Comparison of ENCODE assay signal across 14 cellular contexts in genomic region chr4:152464030-152464823, GRCh38.
A peak's percentile ranks its signal among the peaks of the same experiment; 100 is the strongest.
DNase-seq lines count a peak whose midpoint lies in the region; ATAC-seq and TF ChIP-seq lines count a peak whose summit lies in the region.
"Had no signal": no experiment of that assay in that cellular context is flagged by ENCODE, and none has a peak within 500 bp of the region (broad histone marks: within the 10 kb centered on the region; RNA-seq: fewer than 3 reads in every experiment).

No MANE protein-coding gene starts in this region.

- no peak for DNase-seq in CD8-positive, alpha-beta T cell
- no peak for DNase-seq in WTC11 (ENCODE audit: low spot score)
- no peak for DNase-seq in memory B cell (ENCODE audit: low spot score in 2 of 2)
- no peak for DNase-seq in neural progenitor cell (ENCODE audit: low spot score)
- DNase-seq in stimulated activated CD4-positive, alpha-beta T cell treated with anti-CD3 and anti-CD28 coated beads, Interleukin-4, amount 100 ng/mL, for 4 hours, result no peak
- DNase-seq: COR-L47; effector CD4-positive, alpha-beta T cell; heart left ventricle; NCI-H1105 treated with DMSO at 0.1 percent for 48 hours; WERI-Rb-1 had no signal

- H3K27ac ChIP-seq in CD8-positive, alpha-beta T cell (ENCODE audit: low read depth, low read length), result no peak overlapping the region
- no peak overlapping the region for H3K27ac ChIP-seq in neural progenitor cell
- H3K27ac ChIP-seq: heart left ventricle, right atrium auricular region, WERI-Rb-1 had no signal

- H3F3A ChIP-seq in Loucy (ENCODE audit: low read depth) (peaks cover 9% of the 10 kb centered on the region; the same call in 1 of the 2 replicates), neural progenitor cell (ENCODE audit: low read depth) (no peaks in the 10 kb centered on the region)

- CTCF ChIA-PET in CD8-positive, alpha-beta T cell (lab: Charles Lee), result interaction anchor here (0.6 to 0.8 kb wide), 2 partner anchors 46 to 176 kb away, joined by 3 read pairs; no protein-coding TSS in a partner anchor
- CTCF ChIA-PET in WTC11 (lab: Charles Lee), result no interaction called here

- peaks cover 3% of the 10 kb centered on the region for H3K9me3 Mint-ChIP-seq in CD8-positive, alpha-beta T cell
- H3K9me3 Mint-ChIP-seq in WTC11 (no peaks in the 10 kb centered on the region), memory B cell (no peaks in the 10 kb centered on the region), neural progenitor cell (no peaks in the 10 kb centered on the region)

- no peaks in the 10 kb centered on the region for H3K27me3 ChIP-seq in CD8-positive, alpha-beta T cell (ENCODE audit: insufficient read depth, low read length)
- H3K27me3 ChIP-seq in Loucy (ENCODE audit: insufficient read depth, low read length, poor library complexity, severe bottlenecking), result no peaks in the 10 kb centered on the region
- no peaks in the 10 kb centered on the region for H3K27me3 ChIP-seq in neural progenitor cell
- H3K27me3 ChIP-seq: heart left ventricle, right atrium auricular region had no signal

- no peaks in the 10 kb centered on the region for H3K27me3 Mint-ChIP-seq in CD8-positive, alpha-beta T cell (ENCODE audit: low read depth)
- H3K27me3 Mint-ChIP-seq in WTC11 (ENCODE audit: low read depth) (no peaks in the 10 kb centered on the region), memory B cell (no peaks in the 10 kb centered on the region), neural progenitor cell (ENCODE audit: insufficient read depth, low read depth) (no peaks in the 10 kb centered on the region)

- peak overlapping the region; percentile 80 for H3K27ac Mint-ChIP-seq in CD8-positive, alpha-beta T cell
- H3K27ac Mint-ChIP-seq in WTC11 (peak overlapping the region; percentile 2; the same call in 1 of the 2 replicates), memory B cell (peak overlapping the region; percentile 74), neural progenitor cell (no peak overlapping the region)

- H3K9ac ChIP-seq in Loucy (ENCODE audit: low read depth, low read length, poor library complexity, severe bottlenecking) (no peak overlapping the region), neural progenitor cell (no peak overlapping the region)

- H3K79me2 ChIP-seq in Loucy (ENCODE audit: insufficient read depth, low read length) (peaks cover 45% of the 10 kb centered on the region), neural progenitor cell (ENCODE audit: low read depth) (peaks cover 42% of the 10 kb centered on the region)

- POLR2A ChIA-PET in CD8-positive, alpha-beta T cell (lab: Charles Lee), result no interaction called here
- POLR2A ChIA-PET in WTC11 (lab: Charles Lee), result no interaction called here

- H3K36me3 Mint-ChIP-seq in CD8-positive, alpha-beta T cell, result peaks cover 8% of the 10 kb centered on the region
- H3K36me3 Mint-ChIP-seq in WTC11 (no peaks in the 10 kb centered on the region), memory B cell (peaks cover 5% of the 10 kb centered on the region), neural progenitor cell (peaks cover 2% of the 10 kb centered on the region)

- H3K4me3 Mint-ChIP-seq in CD8-positive, alpha-beta T cell, result peak overlapping the region; percentile 1
- H3K4me3 Mint-ChIP-seq in WTC11, result no peak overlapping the region
- H3K4me3 Mint-ChIP-seq in memory B cell, result peak overlapping the region; percentile 46
- no peak overlapping the region for H3K4me3 Mint-ChIP-seq in neural progenitor cell

- H3K4me2 ChIP-seq in Loucy (ENCODE audit: low read depth, low read length, poor library complexity, severe bottlenecking), result peak overlapping the region; percentile 52
- H3K4me2 ChIP-seq in neural progenitor cell, result no peak overlapping the region

- H4K20me1 ChIP-seq in Loucy (ENCODE audit: insufficient read depth, low read length, poor library complexity, severe bottlenecking) (peaks cover 16% of the 10 kb centered on the region), neural progenitor cell (ENCODE audit: low read depth) (no peaks in the 10 kb centered on the region)

- intact Hi-C loops in CD8-positive, alpha-beta T cell (cut with DNase I, micrococcal nuclease), result loop anchor here in 1 of 2 experiments (5.0 kb wide), 1 partner anchor 33 kb away; no protein-coding TSS in a partner anchor

- H3K36me3 ChIP-seq in CD8-positive, alpha-beta T cell (ENCODE audit: insufficient read depth, low read length), result no peaks in the 10 kb centered on the region
- no peaks in the 10 kb centered on the region for H3K36me3 ChIP-seq in Loucy (ENCODE audit: insufficient read depth, low read length)
- no peaks in the 10 kb centered on the region for H3K36me3 ChIP-seq in neural progenitor cell
- H3K36me3 ChIP-seq: heart left ventricle, right atrium auricular region, WERI-Rb-1 had no signal

- H3K9me3 ChIP-seq in CD8-positive, alpha-beta T cell (ENCODE audit: low read length), result no peaks in the 10 kb centered on the region
- no peaks in the 10 kb centered on the region for H3K9me3 ChIP-seq in Loucy (ENCODE audit: insufficient read depth, low read depth, low read length)
- H3K9me3 ChIP-seq in neural progenitor cell (ENCODE audit: low read depth), result no peaks in the 10 kb centered on the region
- H3K9me3 ChIP-seq: heart left ventricle, right atrium auricular region had no signal

- no peak overlapping the region for H3K4me3 ChIP-seq in CD8-positive, alpha-beta T cell (ENCODE audit: low read depth, low read length)
- H3K4me3 ChIP-seq in Loucy (ENCODE audit: low read length, poor library complexity, severe bottlenecking) (peak overlapping the region; percentile 14), neural progenitor cell (no peak overlapping the region)
- H3K4me3 ChIP-seq: heart left ventricle, right atrium auricular region had no signal

- peaks cover 51% of the 10 kb centered on the region for H3K4me1 Mint-ChIP-seq in CD8-positive, alpha-beta T cell (ENCODE audit: low read depth)
- peaks cover 25% of the 10 kb centered on the region for H3K4me1 Mint-ChIP-seq in WTC11
- peaks cover 41% of the 10 kb centered on the region for H3K4me1 Mint-ChIP-seq in memory B cell
- no peaks in the 10 kb centered on the region for H3K4me1 Mint-ChIP-seq in neural progenitor cell

- no peaks in the 10 kb centered on the region for H3K9me2 ChIP-seq in Loucy (replicated peaks; ENCODE audit: low read depth, low read length)

- H2AFZ ChIP-seq in Loucy (ENCODE audit: low read length), result no peak overlapping the region
- H2AFZ ChIP-seq in neural progenitor cell (replicated peaks), result no peak overlapping the region

- TF ChIP-seq CTCF in CD8-positive, alpha-beta T cell (IDR thresholded peaks at IDR 0.05), result no peak
- TF ChIP-seq CTCF in Loucy (conservative IDR thresholded peaks at IDR 0.05; ENCODE audit: low read length) (no peak), WTC11 (IDR thresholded peaks at IDR 0.05) (no peak), neural progenitor cell (IDR thresholded peaks at IDR 0.05) (no peak)

- peaks cover 25% of the 10 kb centered on the region for H3K4me1 ChIP-seq in CD8-positive, alpha-beta T cell (ENCODE audit: insufficient read depth, low read length)
- H3K4me1 ChIP-seq in Loucy (ENCODE audit: insufficient read depth, low read length, poor library complexity, severe bottlenecking) (peaks cover 38% of the 10 kb centered on the region), neural progenitor cell (no peaks in the 10 kb centered on the region)

- ATAC-seq in CD8-positive, alpha-beta T cell, result no peak
- no peak for ATAC-seq in WTC11
- peak; percentile 50 for ATAC-seq in memory B cell (ENCODE audit: low read depth)
- ATAC-seq in GM19328 (IDR thresholded peaks at IDR 0.05; ENCODE audit: unreplicated experiment), result no peak
- ATAC-seq in GM19324 (IDR thresholded peaks at IDR 0.05; ENCODE audit: low FRiP score, unreplicated experiment), result no peak
- ATAC-seq: heart left ventricle had no signal

TF ChIP-seq in WTC11, 78 proteins besides CTCF, POLR2A, EP300 and RAD21 (continues in another document):
- no peak for TF ChIP-seq RELA (CRISPR knock-in tag; IDR thresholded peaks at IDR 0.05; ENCODE audit: borderline replicate concordance)
- TF ChIP-seq ZNF138 (CRISPR knock-in tag; conservative IDR thresholded peaks at IDR 0.05), result no peak
- TF ChIP-seq ETV6 (CRISPR knock-in tag; IDR thresholded peaks at IDR 0.05), result no peak
- TF ChIP-seq JAZF1 (CRISPR knock-in tag; IDR thresholded peaks at IDR 0.05), result no peak
- TF ChIP-seq ZBTB43 (CRISPR knock-in tag; IDR thresholded peaks at IDR 0.05), result no peak
- TF ChIP-seq IRF1 (CRISPR knock-in tag; IDR thresholded peaks at IDR 0.05), result no peak

Comparison
In these comparisons a context has a peak if more than half of its experiments do, and no peak if none do; other contexts are left out.
1. H3K4me3 Mint-ChIP-seq: peak in CD8-positive, alpha-beta T cell (single experiment) and memory B cell (single experiment); none in WTC11 (single experiment) and neural progenitor cell (single experiment).